Comparison of ENCODE assay signal across 8 cellular contexts in the genomic region with DNA sequence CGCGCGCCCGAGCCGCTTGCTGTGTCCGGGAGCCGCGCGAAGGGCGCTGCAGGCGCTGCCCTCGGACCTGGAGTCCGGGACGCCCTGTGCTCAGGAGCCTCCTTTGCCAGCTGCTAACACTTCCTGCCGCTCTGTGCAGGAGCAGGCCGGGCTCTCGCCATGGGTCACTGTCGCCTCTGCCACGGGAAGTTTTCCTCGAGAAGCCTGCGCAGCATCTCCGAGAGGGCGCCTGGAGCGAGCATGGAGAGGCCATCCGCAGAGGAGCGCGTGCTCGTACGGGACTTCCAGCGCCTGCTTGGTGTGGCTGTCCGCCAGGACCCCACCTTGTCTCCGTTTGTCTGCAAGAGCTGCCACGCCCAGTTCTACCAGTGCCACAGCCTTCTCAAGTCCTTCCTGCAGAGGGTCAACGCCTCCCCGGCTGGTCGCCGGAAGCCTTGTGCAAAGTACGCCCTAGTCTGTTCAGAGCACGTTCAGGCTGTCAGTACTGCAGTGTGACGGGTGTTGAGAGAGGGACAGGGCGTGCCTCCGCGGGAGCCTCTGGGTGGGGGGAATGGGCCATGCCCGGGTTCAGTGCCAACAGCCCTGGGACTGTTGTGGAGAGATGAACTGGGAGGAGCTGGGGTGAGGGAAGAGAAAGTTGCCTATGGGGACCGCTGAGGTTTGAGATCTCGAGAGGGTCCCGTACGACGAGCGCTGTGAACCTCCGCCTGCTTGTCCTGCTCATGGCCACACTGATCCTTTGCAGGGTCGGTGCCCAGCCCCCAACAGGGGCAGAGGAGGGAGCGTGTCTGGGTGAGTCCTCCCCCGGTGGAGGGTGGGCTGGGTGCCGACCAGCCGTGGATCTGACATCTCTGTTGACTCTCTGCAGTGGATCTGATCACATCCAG. TPM values are rescaled to one million over a fixed set of nuclear protein-coding genes. Genes with fewer than 3 reads are reported as not detected.
A peak's percentile ranks its signal among the peaks of the same experiment; 100 is the strongest.
DNase-seq lines count a peak whose midpoint lies in the region; ATAC-seq and TF ChIP-seq lines count a peak whose summit lies in the region.

No MANE protein-coding gene starts in this region.

- H3K36me3 ChIP-seq in BJ (ENCODE audit: control insufficient read depth, insufficient read depth, low read length) (peaks cover 20% of the 10 kb centered on the region), H7 (replicated peaks; ENCODE audit: control insufficient read depth, insufficient read depth, low read length) (no peaks in the 10 kb centered on the region; the same call in 1 of the 2 replicates)

- POLR2A ChIA-PET in BJ (lab: Charles Lee): no interaction called here

- no peaks in the 10 kb centered on the region for H3K27me3 ChIP-seq in BJ (ENCODE audit: control insufficient read depth, insufficient read depth, low read length)
- peaks cover 20% of the 10 kb centered on the region for H3K27me3 ChIP-seq in H7 (ENCODE audit: control insufficient read depth, insufficient read depth, low read length)

- no peak for TF ChIP-seq CTCF in BJ (IDR thresholded peaks at IDR 0.05; ENCODE audit: insufficient read depth, low read depth, low read length)
- no peak for TF ChIP-seq CTCF in glutamatergic neuron (IDR thresholded peaks at IDR 0.05; ENCODE audit: partially characterized antibody, unreplicated experiment)

- no peak for DNase-seq in BJ (ENCODE audit: low read depth)
- DNase-seq in H7: peak; percentile 79
- peak; percentile 86 for DNase-seq in RKO (ENCODE audit: low spot score)
- peak; percentile 81 for DNase-seq in activated gamma-delta T cell treated with Interleukin-2 at 50 U/mL for 16 hours
- DNase-seq in glutamatergic neuron: no peak
- DNase-seq in pons (ENCODE audit: low spot score): peak; percentile 60
- DNase-seq in D341Med (ENCODE audit: low spot score): no peak

- peaks cover 2% of the 10 kb centered on the region for H3K4me1 Mint-ChIP-seq in glutamatergic neuron (ENCODE audit: low read depth, unreplicated experiment)

- H3K36me3 Mint-ChIP-seq in glutamatergic neuron (ENCODE audit: unreplicated experiment): no peaks in the 10 kb centered on the region

- H3K4me3 ChIP-seq in BJ (ENCODE audit: low read depth, low read length) (peak overlapping the region; percentile 58), H7 (ENCODE audit: insufficient read depth, low read depth, low read length) (peak overlapping the region; percentile 70)

- no peak overlapping the region for H3K27ac Mint-ChIP-seq in glutamatergic neuron (ENCODE audit: unreplicated experiment)

- H3K27me3 Mint-ChIP-seq in glutamatergic neuron (ENCODE audit: unreplicated experiment): peaks cover 10% of the 10 kb centered on the region

- ATAC-seq in GM21825 (IDR thresholded peaks at IDR 0.05; ENCODE audit: unreplicated experiment): no peak

- CTCF ChIA-PET in BJ (lab: Yijun Ruan, JAX): no interaction called here

- peaks cover 11% of the 10 kb centered on the region for H3K9me3 Mint-ChIP-seq in glutamatergic neuron (ENCODE audit: unreplicated experiment)

- peak overlapping the region; percentile 80 for H3K4me3 Mint-ChIP-seq in glutamatergic neuron (ENCODE audit: unreplicated experiment)

RNA-seq across cellular contexts. Expression of a gene that starts 1.3 kb away (rescaled TPM):
- polyA plus RNA-seq in BJ (2011; rRNA removed): 5.6 and 8.5 TPM in 2 replicates
- 7.9 and 8.9 TPM in 2 replicates for polyA minus RNA-seq in BJ (2011; rRNA and poly(A)+ RNA removed)
- total RNA-seq in H7 (2014; rRNA removed; shearing (Covaris generic)): 8.0 and 11.4 TPM in 2 replicates
- 20.8 TPM for total RNA-seq in glutamatergic neuron (ENCODE audit: unreplicated experiment)

RNA-seq across cellular contexts. Expression of a gene that starts 1.9 kb away (rescaled TPM):
- polyA plus RNA-seq in BJ (2011; rRNA removed): 8.3 and 15.6 TPM in 2 replicates
- polyA minus RNA-seq in BJ (2011; rRNA and poly(A)+ RNA removed): 7.6 and 7.7 TPM in 2 replicates
- 1.9 and 4.5 TPM in 2 replicates for total RNA-seq in H7 (2014; rRNA removed; shearing (Covaris generic))
- 19.5 TPM for total RNA-seq in glutamatergic neuron (ENCODE audit: unreplicated experiment)

RNA-seq across cellular contexts. Expression of a gene that starts 21.1 kb away (rescaled TPM):
- polyA plus RNA-seq in BJ (2011; rRNA removed): 2.8 and 5.3 TPM in 2 replicates
- polyA minus RNA-seq in BJ (2011; rRNA and poly(A)+ RNA removed): 3.3 and 3.7 TPM in 2 replicates
- 13.5 and 16.0 TPM in 2 replicates for total RNA-seq in H7 (2014; rRNA removed; shearing (Covaris generic))
- 18.6 TPM for total RNA-seq in glutamatergic neuron (ENCODE audit: unreplicated experiment)

RNA-seq across cellular contexts. Expression of a gene that starts 36.1 kb away (rescaled TPM):
- polyA plus RNA-seq in BJ (2011; rRNA removed): 31.5 and 56.0 TPM in 2 replicates
- polyA minus RNA-seq in BJ (2011; rRNA and poly(A)+ RNA removed): 16.2 and 20.0 TPM in 2 replicates
- total RNA-seq in H7 (2014; rRNA removed; shearing (Covaris generic)): 36.5 and 45.0 TPM in 2 replicates
- 56.9 TPM for total RNA-seq in glutamatergic neuron (ENCODE audit: unreplicated experiment)

Comparison
In these comparisons a context has a peak if more than half of its experiments do, and no peak if none do; other contexts are left out.
1. DNase-seq: peak in H7 (single experiment), RKO (single experiment), activated gamma-delta T cell treated with Interleukin-2 at 50 U/mL for 16 hours (single experiment) and pons (single experiment); none in BJ (single experiment), glutamatergic neuron (single experiment) and D341Med (single experiment).